In genomic region chr9:125423964-125424363, GRCh38 we compare ENCODE assay signal across 23 cellular contexts.
"Had no signal": no experiment of that assay in that cellular context is flagged by ENCODE, and none has a peak within 500 bp of the region (broad histone marks: within the 10 kb centered on the region; RNA-seq: fewer than 3 reads in every experiment).

No MANE protein-coding gene starts in this region.

- H3K27ac ChIP-seq: left ventricle myocardium inferior, pancreas, prostate gland, sigmoid colon, spleen, suprapubic skin, thoracic aorta, tibial artery had no signal

- H3K4me1 ChIP-seq: left ventricle myocardium inferior, pancreas, prostate gland, spleen, tibial artery, uterus had no signal

- ATAC-seq: mucosa of descending colon; naive thymus-derived CD4-positive, alpha-beta T cell; natural killer cell treated with Interleukin-12 subunit alpha and Interleukin-12 subunit beta and Interleukin-15 and Interleukin-18, amount 100 ng/mL, for 72 hours; pancreas; right cardiac atrium; stimulated activated effector memory CD8-positive, alpha-beta T cell treated with anti-CD3 and anti-CD28 coated beads, Interleukin-12 subunit alpha, Interleukin-12 subunit beta, amount 100 ng/mL, for 72 hours had no signal

- H3K36me3 ChIP-seq: left ventricle myocardium inferior, pancreas, prostate gland, sigmoid colon, spleen, suprapubic skin, thoracic aorta, tibial artery, uterus had no signal

- DNase-seq: hypothalamus; islet precursor cell; left ventricle myocardium inferior; midbrain; mucosa of descending colon; naive thymus-derived CD4-positive, alpha-beta T cell; nucleus accumbens; retina; sigmoid colon; small intestine; spleen; stimulated activated CD4-positive, alpha-beta T cell treated with anti-CD3 and anti-CD28 coated beads, Interleukin-4, amount 100 ng/mL, for 24 hours; stimulated activated naive CD4-positive, alpha-beta T cell; tibial artery; uterus had no signal

- FAIRE-seq: pancreas, small intestine had no signal

- H3K27me3 ChIP-seq: pancreas, sigmoid colon, spleen, suprapubic skin, tibial artery, uterus had no signal

- H3K9me3 ChIP-seq: left ventricle myocardium inferior, mucosa of descending colon, pancreas, prostate gland, sigmoid colon, spleen, suprapubic skin, thoracic aorta, tibial artery, uterus had no signal

- H3K4me3 ChIP-seq: left ventricle myocardium inferior, lung, mucosa of descending colon, pancreas, prostate gland, sigmoid colon, spleen, suprapubic skin, thoracic aorta, tibial artery, uterus had no signal
